ENCODE assay signal across 32 cellular contexts in genomic region chr9:82037126-82037525, GRCh38. TPM values are rescaled to one million over a fixed set of nuclear protein-coding genes. Genes with fewer than 3 reads are reported as not detected.
"Had no signal": no experiment of that assay in that cellular context is flagged by ENCODE, and none has a peak within 500 bp of the region (broad histone marks: within the 10 kb centered on the region; RNA-seq: fewer than 3 reads in every experiment).

No MANE protein-coding gene starts in this region.

- H3K36me3 Mint-ChIP-seq: activated CD8-positive, alpha-beta memory T cell treated with anti-CD3 and anti-CD28 coated beads, Interleukin-2, amount 10 ng/mL, durations not matched to agents 7 days and 5 days; activated naive CD4-positive, alpha-beta T cell treated with anti-CD3 and anti-CD28 coated beads, Interleukin-2, amount 10 ng/mL, durations not matched to agents 7 days and 5 days; activated naive CD8-positive, alpha-beta T cell treated with anti-CD3 and anti-CD28 coated beads for 36 hours; brain had no signal

- H3K27ac ChIP-seq: WERI-Rb-1 had no signal

- H3K27ac Mint-ChIP-seq: activated CD4-positive, alpha-beta memory T cell treated with anti-CD3 and anti-CD28 coated beads, Interleukin-2, amount 10 ng/mL, durations not matched to agents 7 days and 5 days; activated CD8-positive, alpha-beta memory T cell treated with anti-CD3 and anti-CD28 coated beads, Interleukin-2, amount 10 ng/mL, durations not matched to agents 7 days and 5 days; activated naive CD4-positive, alpha-beta T cell treated with anti-CD3 and anti-CD28 coated beads, Interleukin-2, amount 10 ng/mL, durations not matched to agents 7 days and 5 days; activated naive CD8-positive, alpha-beta T cell treated with anti-CD3 and anti-CD28 coated beads for 36 hours had no signal

- H3K4me3 Mint-ChIP-seq: activated CD4-positive, alpha-beta memory T cell treated with anti-CD3 and anti-CD28 coated beads, Interleukin-2, amount 10 ng/mL, durations not matched to agents 7 days and 5 days; activated CD8-positive, alpha-beta memory T cell treated with anti-CD3 and anti-CD28 coated beads, Interleukin-2, amount 10 ng/mL, durations not matched to agents 7 days and 5 days; activated naive CD4-positive, alpha-beta T cell treated with anti-CD3 and anti-CD28 coated beads, Interleukin-2, amount 10 ng/mL, durations not matched to agents 7 days and 5 days; activated naive CD8-positive, alpha-beta T cell treated with anti-CD3 and anti-CD28 coated beads for 36 hours; brain had no signal

- H3K36me3 ChIP-seq: WERI-Rb-1 had no signal

- H3K27me3 Mint-ChIP-seq: activated CD4-positive, alpha-beta memory T cell treated with anti-CD3 and anti-CD28 coated beads, Interleukin-2, amount 10 ng/mL, durations not matched to agents 7 days and 5 days; activated CD8-positive, alpha-beta memory T cell treated with anti-CD3 and anti-CD28 coated beads, Interleukin-2, amount 10 ng/mL, durations not matched to agents 7 days and 5 days; activated naive CD4-positive, alpha-beta T cell treated with anti-CD3 and anti-CD28 coated beads, Interleukin-2, amount 10 ng/mL, durations not matched to agents 7 days and 5 days; activated naive CD8-positive, alpha-beta T cell treated with anti-CD3 and anti-CD28 coated beads for 36 hours; brain had no signal

- H3K4me1 Mint-ChIP-seq: activated CD4-positive, alpha-beta memory T cell treated with anti-CD3 and anti-CD28 coated beads, Interleukin-2, amount 10 ng/mL, durations not matched to agents 7 days and 5 days; activated CD8-positive, alpha-beta memory T cell treated with anti-CD3 and anti-CD28 coated beads, Interleukin-2, amount 10 ng/mL, durations not matched to agents 7 days and 5 days; activated naive CD4-positive, alpha-beta T cell treated with anti-CD3 and anti-CD28 coated beads, Interleukin-2, amount 10 ng/mL, durations not matched to agents 7 days and 5 days; activated naive CD8-positive, alpha-beta T cell treated with anti-CD3 and anti-CD28 coated beads for 36 hours had no signal

- H3K9me3 Mint-ChIP-seq: activated CD4-positive, alpha-beta memory T cell treated with anti-CD3 and anti-CD28 coated beads, Interleukin-2, amount 10 ng/mL, durations not matched to agents 7 days and 5 days; activated naive CD4-positive, alpha-beta T cell treated with anti-CD3 and anti-CD28 coated beads, Interleukin-2, amount 10 ng/mL, durations not matched to agents 7 days and 5 days; activated naive CD8-positive, alpha-beta T cell treated with anti-CD3 and anti-CD28 coated beads for 36 hours had no signal

- DNase-seq: activated CD4-positive, alpha-beta memory T cell treated with anti-CD3 and anti-CD28 coated beads, Interleukin-2, amount 10 ng/mL, durations not matched to agents 7 days and 5 days; activated CD4-positive, alpha-beta T cell treated with anti-CD3 and anti-CD28 coated beads for 1 hour; activated CD4-positive, alpha-beta T cell treated with anti-CD3 and anti-CD28 coated beads for 48 hours; activated CD4-positive, CD25-positive, alpha-beta regulatory T cell; activated CD8-positive, alpha-beta memory T cell treated with anti-CD3 and anti-CD28 coated beads for 24 hours; activated CD8-positive, alpha-beta memory T cell treated with anti-CD3 and anti-CD28 coated beads, Interleukin-2, amount 10 ng/mL, durations not matched to agents 7 days and 5 days; activated CD8-positive, alpha-beta memory T cell treated with anti-CD3 and anti-CD28 coated beads, Interleukin-2, amount 50 U/mL, for 48 hours; activated effector memory CD4-positive, alpha-beta T cell treated with Interleukin-2 at 50 U/mL for 16 hours; activated naive CD4-positive, alpha-beta T cell treated with anti-CD3 and anti-CD28 coated beads, Interleukin-2, amount 10 ng/mL, durations not matched to agents 7 days and 5 days; activated naive CD8-positive, alpha-beta T cell treated with anti-CD3 and anti-CD28 coated beads for 36 hours; activated T-cell treated with anti-CD3 and anti-CD28 coated beads, Interleukin-2, amount 50 U/mL, for 48 hours; amygdala; caudate nucleus; Kasumi-1; KG1; NCI-H1105; NCI-H1417 treated with DMSO at 0.1 percent for 48 hours; NCI-H187 treated with DMSO at 0.1 percent for 48 hours; NCI-H2081; NCI-H226; NCI-H446 treated with DMSO at 0.1 percent for 48 hours; NK-92 treated with Interleukin-12 subunit alpha and Interleukin-12 subunit beta, amount 100 ng/mL, for 24 hours; OCI-M1; Right ventricle myocardium superior; SW 1271; T-helper 1 cell; T-helper 2 cell; T-helper 9 cell; WERI-Rb-1 had no signal

- ATAC-seq: activated CD8-positive, alpha-beta memory T cell treated with anti-CD3 and anti-CD28 coated beads, Interleukin-2, amount 10 ng/mL, durations not matched to agents 7 days and 5 days had no signal

RNA-seq across cellular contexts. Expression of gene SPATA31D1, which starts 48.6 kb away (rescaled TPM):
- total RNA-seq: activated CD4-positive, alpha-beta memory T cell treated with anti-CD3 and anti-CD28 coated beads, Interleukin-2, amount 10 ng/mL, durations not matched to agents 7 days and 5 days; activated CD8-positive, alpha-beta memory T cell treated with anti-CD3 and anti-CD28 coated beads, Interleukin-2, amount 10 ng/mL, durations not matched to agents 7 days and 5 days; activated naive CD8-positive, alpha-beta T cell treated with anti-CD3 and anti-CD28 coated beads for 36 hours; astrocyte; bronchial epithelial cell; Right ventricle myocardium superior had no signal
